ENCODE assay signal across 10 cellular contexts in genomic region chr5:96079075-96079474, GRCh38.
DNase-seq lines count a peak whose midpoint lies in the region; ATAC-seq and TF ChIP-seq lines count a peak whose summit lies in the region.
"Had no signal": no experiment of that assay in that cellular context is flagged by ENCODE, and none has a peak within 500 bp of the region (broad histone marks: within the 10 kb centered on the region; RNA-seq: fewer than 3 reads in every experiment).

No MANE protein-coding gene starts in this region.

- CTCF ChIA-PET in activated CD4-positive, alpha-beta memory T cell treated with anti-CD3 and anti-CD28 coated beads for 36 hours (lab: Charles Lee): interaction anchor here (0.6 to 1.8 kb wide), 5 partner anchors 13 to 257 kb away, joined by 3 to 7 read pairs (median 4); no protein-coding TSS in a partner anchor
- CTCF ChIA-PET in activated CD4-positive, alpha-beta memory T cell treated with anti-CD3 and anti-CD28 coated beads, Interleukin-2, amount 10 ng/mL, durations not matched to agents 7 days and 5 days (lab: Charles Lee): no interaction called here
- CTCF ChIA-PET in RWPE1 (lab: Yijun Ruan, JAX): interaction anchor here (1.1 kb wide), 1 partner anchor 109 kb away, joined by 3 read pairs; no protein-coding TSS in a partner anchor

- H3K4me3 ChIP-seq in fibroblast of mammary gland (ENCODE audit: control insufficient read depth, low read depth, low read length): no peak overlapping the region

- H3K9me3 Mint-ChIP-seq in activated CD4-positive, alpha-beta memory T cell treated with anti-CD3 and anti-CD28 coated beads for 36 hours: no peaks in the 10 kb centered on the region
- no peaks in the 10 kb centered on the region for H3K9me3 Mint-ChIP-seq in activated CD4-positive, alpha-beta memory T cell treated with anti-CD3 and anti-CD28 coated beads, Interleukin-2, amount 10 ng/mL, durations not matched to agents 7 days and 5 days
- H3K9me3 Mint-ChIP-seq: nephron had no signal

- H3K27ac ChIP-seq in RWPE1: no peak overlapping the region
- H3K27ac ChIP-seq: C4-2B had no signal

- POLR2A ChIA-PET in activated CD4-positive, alpha-beta memory T cell treated with anti-CD3 and anti-CD28 coated beads for 36 hours (lab: Charles Lee): interaction anchor here (0.7 to 1.8 kb wide), 7 partner anchors 13 to 210 kb away, joined by 3 to 7 read pairs (median 3); partner anchors contain the start of gene ELL2
- POLR2A ChIA-PET in activated CD4-positive, alpha-beta memory T cell treated with anti-CD3 and anti-CD28 coated beads, Interleukin-2, amount 10 ng/mL, durations not matched to agents 7 days and 5 days (lab: Charles Lee): no interaction called here
- POLR2A ChIA-PET in RWPE1 (lab: Yijun Ruan, JAX; ENCODE audit: low non-redundant PET): interaction anchor here (0.6 to 1.2 kb wide), 2 partner anchors 26 to 118 kb away, joined by 3 read pairs; partner anchors contain the start of gene ELL2

- TF ChIP-seq CTCF in RWPE1 (conservative IDR thresholded peaks at IDR 0.05; ENCODE audit: low read depth) (no peak), fibroblast of mammary gland (conservative IDR thresholded peaks at IDR 0.05; ENCODE audit: control insufficient read depth, insufficient read depth, low read depth, low read length) (no peak)

- H3K4me1 Mint-ChIP-seq in activated CD4-positive, alpha-beta memory T cell treated with anti-CD3 and anti-CD28 coated beads for 36 hours (ENCODE audit: low read depth): peaks cover 45% of the 10 kb centered on the region
- H3K4me1 Mint-ChIP-seq in activated CD4-positive, alpha-beta memory T cell treated with anti-CD3 and anti-CD28 coated beads, Interleukin-2, amount 10 ng/mL, durations not matched to agents 7 days and 5 days: peaks cover 24% of the 10 kb centered on the region
- H3K4me1 Mint-ChIP-seq: nephron had no signal

- peak; percentile 67 for DNase-seq in activated CD4-positive, alpha-beta memory T cell treated with anti-CD3 and anti-CD28 coated beads for 36 hours
- no peak for DNase-seq in activated CD4-positive, alpha-beta memory T cell treated with anti-CD3 and anti-CD28 coated beads, Interleukin-2, amount 10 ng/mL, durations not matched to agents 7 days and 5 days
- DNase-seq in RWPE1 (ENCODE audit: low spot score) (peak; percentile 92), fibroblast of mammary gland (ENCODE audit: low read depth) (peak; percentile 97), NCI-H1694 (lab: John Stamatoyannopoulos, UW) (no peak)
- peak; percentile 34 to 40 for DNase-seq in stimulated activated CD8-positive, alpha-beta memory T cell treated with anti-CD3 and anti-CD28 coated beads, Interleukin-15, amount 100 ng/mL, for 48 hours (ENCODE audit: low read depth in 2 of 2)

- H3K4me3 Mint-ChIP-seq in activated CD4-positive, alpha-beta memory T cell treated with anti-CD3 and anti-CD28 coated beads for 36 hours: no peak overlapping the region
- no peak overlapping the region for H3K4me3 Mint-ChIP-seq in activated CD4-positive, alpha-beta memory T cell treated with anti-CD3 and anti-CD28 coated beads, Interleukin-2, amount 10 ng/mL, durations not matched to agents 7 days and 5 days
- H3K4me3 Mint-ChIP-seq: nephron had no signal

- H3K27me3 Mint-ChIP-seq in activated CD4-positive, alpha-beta memory T cell treated with anti-CD3 and anti-CD28 coated beads for 36 hours: peaks cover 5% of the 10 kb centered on the region
- H3K27me3 Mint-ChIP-seq in activated CD4-positive, alpha-beta memory T cell treated with anti-CD3 and anti-CD28 coated beads, Interleukin-2, amount 10 ng/mL, durations not matched to agents 7 days and 5 days: no peaks in the 10 kb centered on the region

- ATAC-seq in HG02973 (IDR thresholded peaks at IDR 0.05; ENCODE audit: unreplicated experiment): no peak
- no peak for ATAC-seq in GM19324 (IDR thresholded peaks at IDR 0.05; ENCODE audit: low FRiP score, unreplicated experiment)

- peak overlapping the region; percentile 89 for H3K27ac Mint-ChIP-seq in activated CD4-positive, alpha-beta memory T cell treated with anti-CD3 and anti-CD28 coated beads for 36 hours
- no peak overlapping the region for H3K27ac Mint-ChIP-seq in activated CD4-positive, alpha-beta memory T cell treated with anti-CD3 and anti-CD28 coated beads, Interleukin-2, amount 10 ng/mL, durations not matched to agents 7 days and 5 days
- H3K27ac Mint-ChIP-seq: nephron had no signal

- intact Hi-C loops in activated CD4-positive, alpha-beta memory T cell treated with anti-CD3 and anti-CD28 coated beads for 36 hours (cut with micrococcal nuclease): loop anchor here (1.0 kb wide), 4 partner anchors 14 to 201 kb away; no protein-coding TSS in a partner anchor

- H3K36me3 Mint-ChIP-seq in activated CD4-positive, alpha-beta memory T cell treated with anti-CD3 and anti-CD28 coated beads for 36 hours: no peaks in the 10 kb centered on the region
- H3K36me3 Mint-ChIP-seq in activated CD4-positive, alpha-beta memory T cell treated with anti-CD3 and anti-CD28 coated beads, Interleukin-2, amount 10 ng/mL, durations not matched to agents 7 days and 5 days (ENCODE audit: low read depth): no peaks in the 10 kb centered on the region

Comparison
In these comparisons a context has a peak if more than half of its experiments do, and no peak if none do; other contexts are left out.
1. DNase-seq: peak in activated CD4-positive, alpha-beta memory T cell treated with anti-CD3 and anti-CD28 coated beads for 36 hours (single experiment), RWPE1 (single experiment), fibroblast of mammary gland (single experiment) and stimulated activated CD8-positive, alpha-beta memory T cell treated with anti-CD3 and anti-CD28 coated beads, Interleukin-15, amount 100 ng/mL, for 48 hours (2 of 2); none in activated CD4-positive, alpha-beta memory T cell treated with anti-CD3 and anti-CD28 coated beads, Interleukin-2, amount 10 ng/mL, durations not matched to agents 7 days and 5 days (single experiment) and NCI-H1694 (single experiment).